ENCODE assay signal across 8 cellular contexts in the genomic region with DNA sequence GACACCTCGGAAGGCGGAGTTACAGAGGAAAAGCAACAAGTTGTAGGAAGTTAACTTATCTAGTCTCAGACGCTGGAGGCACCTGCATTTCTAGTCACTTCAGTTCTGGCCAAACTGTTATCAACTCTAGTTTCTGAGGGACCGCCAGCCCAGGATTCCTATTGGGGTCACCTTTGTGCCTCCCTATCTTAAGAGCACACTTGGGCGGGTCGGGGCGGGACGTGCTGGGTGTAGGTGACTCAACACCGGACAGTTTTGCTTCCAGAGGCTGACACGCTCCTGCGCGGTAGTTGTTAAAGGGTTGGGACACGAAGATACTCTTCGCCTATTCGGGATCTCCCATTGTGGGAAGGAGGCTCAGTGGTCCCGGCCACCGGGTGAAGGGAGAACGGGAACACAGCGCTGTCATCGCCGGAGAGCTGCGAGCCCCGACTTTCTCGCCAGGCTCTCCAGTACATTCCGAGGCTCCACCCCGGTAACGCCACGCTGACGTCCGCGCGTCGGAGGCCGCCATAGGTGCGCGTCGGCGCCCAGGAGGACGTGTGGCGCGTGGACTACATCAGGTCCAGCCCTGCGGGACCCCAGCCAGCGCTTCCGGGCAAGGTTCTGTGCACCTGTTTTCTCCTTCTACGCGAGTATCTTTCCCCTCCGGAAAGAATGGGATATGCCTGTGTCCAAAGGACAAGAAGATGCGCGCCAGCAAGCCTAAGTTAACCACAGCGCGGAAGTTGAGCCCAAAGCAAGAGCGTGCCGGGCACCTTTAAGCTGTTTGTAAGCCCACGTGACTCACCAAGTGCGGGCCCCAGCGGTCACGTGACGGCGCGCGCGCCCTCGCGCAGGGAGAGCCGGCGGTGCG. TPM values are rescaled to one million over a fixed set of nuclear protein-coding genes. Genes with fewer than 3 reads are reported as not detected.
DNase-seq lines count a peak whose midpoint lies in the region; ATAC-seq and TF ChIP-seq lines count a peak whose summit lies in the region.

TSS of gene KDM4C (plus strand) at position 842 of the 856 bp plus-strand sequence. CDS start 35,016 bp downstream, outside the sequence.

- no peaks in the 10 kb centered on the region for H3K36me3 Mint-ChIP-seq in activated T-cell treated with anti-CD3 and anti-CD28 coated beads, Interleukin-2, amount 50 U/mL, for 4 hours (ENCODE audit: insufficient read depth)

- BruUV-seq in IMR-90 (replicated peaks; lab: Mats Ljungman, UMichigan), result no TSS peak

- H3K9me3 ChIP-seq in IMR-90 (ENCODE audit: control insufficient read depth, insufficient read depth, low read length), result no peaks in the 10 kb centered on the region
- H3K9me3 ChIP-seq in mucosa of stomach (ENCODE audit: control insufficient read depth, low read length), result no peaks in the 10 kb centered on the region

- peak within 1 kb of the TSS; percentile 97 for H4K5ac ChIP-seq in IMR-90 (ENCODE audit: low read depth, low read length)

- H2BK15ac ChIP-seq in IMR-90 (ENCODE audit: low read depth, low read length), result peak within 1 kb of the TSS; percentile 98

- H3K9me1 ChIP-seq in IMR-90 (ENCODE audit: insufficient read depth, low read length), result no peaks in the 10 kb centered on the region

- peak; percentile 98 for TF ChIP-seq POLR2A in IMR-90 (IDR thresholded peaks at IDR 0.05; ENCODE audit: low read depth, low read length)
- peak; percentile 99 for TF ChIP-seq POLR2A in erythroblast (IDR thresholded peaks at IDR 0.05; ENCODE audit: low read length)

- TF ChIP-seq CTCF in IMR-90 (conservative IDR thresholded peaks at IDR 0.05; ENCODE audit: low read depth, low read length), result no peak

- intact Hi-C loops in IMR-90 (cut with micrococcal nuclease), result no loop called here

- peak within 1 kb of the TSS; percentile 88 for H2AK5ac ChIP-seq in IMR-90 (ENCODE audit: low read depth, low read length)

- H4K8ac ChIP-seq in IMR-90 (ENCODE audit: low read depth in 2 of 2, low read length in 2 of 2), result peak within 1 kb of the TSS; percentile 97 to 99

- peak within 1 kb of the TSS; percentile 97 for H3K4me3 Mint-ChIP-seq in activated T-cell treated with anti-CD3 and anti-CD28 coated beads, Interleukin-2, amount 50 U/mL, for 4 hours

- CTCF ChIA-PET in IMR-90 (lab: Yijun Ruan, JAX), result interaction anchor here (0.7 to 0.8 kb wide), 2 partner anchors 18 to 20 kb away, joined by 3 read pairs; no protein-coding TSS in a partner anchor

- peak within 1 kb of the TSS; percentile 75 for H3K9ac ChIP-seq in IMR-90 (ENCODE audit: low read depth, low read length)
- peak within 1 kb of the TSS; percentile 94 for H3K9ac ChIP-seq in mucosa of stomach (ENCODE audit: low read length)

- dilution Hi-C loops in IMR-90 (cut with HindIII; ENCODE audit: low sequenced_read_pairs, unreplicated experiment), result no loop called here

- no peak for TF ChIP-seq RAD21 in IMR-90 (IDR thresholded peaks at IDR 0.05; ENCODE audit: low read length)

- H2AFZ ChIP-seq in IMR-90 (replicated peaks; ENCODE audit: low read length, poor library complexity), result peak within 1 kb of the TSS; percentile 100

- POLR2A ChIA-PET in IMR-90 (lab: Charles Lee; ENCODE audit: unreplicated experiment), result interaction anchor here (0.5 to 1.3 kb wide), 4 partner anchors 19 to 76 kb away, joined by 3 to 4 read pairs (median 4); no protein-coding TSS in a partner anchor

- DNase-seq in DMS114 treated with DMSO at 0.1 percent for 48 hours (lab: John Stamatoyannopoulos, UW; ENCODE audit: unreplicated experiment) (peak; percentile 84), IMR-90 (peak; percentile 93), OCI-M2 (lab: John Stamatoyannopoulos, UW; ENCODE audit: unreplicated experiment) (peak; percentile 27), erythroblast (lab: John Stamatoyannopoulos, UW) (peak; percentile 97 to 98)
- peak; percentile 91 for DNase-seq in activated T-cell treated with anti-CD3 and anti-CD28 coated beads, Interleukin-2, amount 50 U/mL, for 4 hours
- peak; percentile 94 for DNase-seq in stimulated activated CD8-positive, alpha-beta memory T cell treated with anti-CD3 and anti-CD28 coated beads, Interleukin-4, amount 100 ng/mL, for 48 hours

- H3K27me3 ChIP-seq in IMR-90 (ENCODE audit: control insufficient read depth, insufficient read depth, low read length) (no peaks in the 10 kb centered on the region), mucosa of stomach (ENCODE audit: control insufficient read depth, insufficient read depth, low read length) (no peaks in the 10 kb centered on the region)

- peaks cover 36% of the 10 kb centered on the region for H3K4me1 Mint-ChIP-seq in activated T-cell treated with anti-CD3 and anti-CD28 coated beads, Interleukin-2, amount 50 U/mL, for 4 hours (ENCODE audit: low read depth)

- H3K56ac ChIP-seq in IMR-90 (ENCODE audit: extremely low read depth, insufficient read depth, low read length), result peak within 1 kb of the TSS; percentile 98

- peak within 1 kb of the TSS; percentile 85; the same call in 1 of the 2 replicates for H2BK120ac ChIP-seq in IMR-90 (ENCODE audit: low read depth, low read length)

- H2BK20ac ChIP-seq in IMR-90 (ENCODE audit: low read depth, low read length), result peak within 1 kb of the TSS; percentile 78; the same call in 1 of the 2 replicates

- H2BK5ac ChIP-seq in IMR-90 (ENCODE audit: low read depth, low read length, poor library complexity, severe bottlenecking), result peak within 1 kb of the TSS; percentile 90

- H3K4me3 ChIP-seq in IMR-90 (ENCODE audit: insufficient read depth, low read depth, low read length) (peak within 1 kb of the TSS; percentile 57), mucosa of stomach (ENCODE audit: low read length) (peak within 1 kb of the TSS; percentile 86)

- H3K9me3 Mint-ChIP-seq in activated T-cell treated with anti-CD3 and anti-CD28 coated beads, Interleukin-2, amount 50 U/mL, for 4 hours, result no peaks in the 10 kb centered on the region

- ATAC-seq in GM21529 (IDR thresholded peaks at IDR 0.05; ENCODE audit: unreplicated experiment), result peak; percentile 76
- peak; percentile 90 for ATAC-seq in IMR-90 (ENCODE audit: low read depth)
- ATAC-seq in activated T-cell treated with anti-CD3 and anti-CD28 coated beads, Interleukin-2, amount 50 U/mL, for 4 hours, result peak; percentile 85 to 87

- peak within 1 kb of the TSS; percentile 98 for H3K4me2 ChIP-seq in IMR-90 (ENCODE audit: low read depth, low read length)

- peaks cover 10% of the 10 kb centered on the region for H4K20me1 ChIP-seq in IMR-90 (ENCODE audit: insufficient read depth, low read length)

- H3K18ac ChIP-seq in IMR-90 (ENCODE audit: low read depth, low read length), result peak within 1 kb of the TSS; percentile 87

- H3K36me3 ChIP-seq in IMR-90 (ENCODE audit: control insufficient read depth, insufficient read depth, low read length), result no peaks in the 10 kb centered on the region
- no peaks in the 10 kb centered on the region for H3K36me3 ChIP-seq in mucosa of stomach (ENCODE audit: control insufficient read depth, insufficient read depth, low read length)

- no peaks in the 10 kb centered on the region for H3K27me3 Mint-ChIP-seq in activated T-cell treated with anti-CD3 and anti-CD28 coated beads, Interleukin-2, amount 50 U/mL, for 4 hours (ENCODE audit: low read depth)

- H3K4ac ChIP-seq in IMR-90 (ENCODE audit: low read depth, low read length), result peak within 1 kb of the TSS; percentile 96

- H3K27ac ChIP-seq in IMR-90 (ENCODE audit: insufficient read depth, low read length), result peak within 1 kb of the TSS; percentile 90

- H3K79me1 ChIP-seq in IMR-90 (ENCODE audit: low read depth in 1 of 2, low read length in 2 of 2), result peaks cover 0 to 23% of the 10 kb centered on the region in 2 experiments; a peak in 2 of 4 replicates

- 2% methylated on average over 31 of the region's 67 CpGs; no CpG with 5 or more reads in 1 of the 2 experiments for WGBS in IMR-90 (ENCODE audit: extremely low coverage in 2 of 2, insufficient read length in 1 of 2), 2 experiments

- H4K91ac ChIP-seq in IMR-90 (ENCODE audit: insufficient read depth, low read depth, low read length), result peak within 1 kb of the TSS; percentile 99

- in situ Hi-C loops in IMR-90 (cut with MboI; ENCODE audit: low sequenced_read_pairs), result loop anchor here (10.0 kb wide), 1 partner anchor 73 kb away; no protein-coding TSS in a partner anchor

- no peaks in the 10 kb centered on the region for H3K4me1 ChIP-seq in IMR-90 (ENCODE audit: control insufficient read depth, insufficient read depth, low read length)
- peaks cover 14% of the 10 kb centered on the region for H3K4me1 ChIP-seq in mucosa of stomach (ENCODE audit: control insufficient read depth, insufficient read depth, low read length)

- H3K23ac ChIP-seq in IMR-90 (ENCODE audit: low read depth, low read length), result peak within 1 kb of the TSS; percentile 90

- H3K14ac ChIP-seq in IMR-90 (replicated peaks; ENCODE audit: low read depth, low read length), result peak within 1 kb of the TSS; percentile 84

- peak within 1 kb of the TSS; percentile 99 for H2AK9ac ChIP-seq in IMR-90 (replicated peaks; ENCODE audit: low read depth, low read length, poor library complexity)

TF ChIP-seq in IMR-90, 13 proteins besides CTCF, POLR2A, EP300 and RAD21 (continues in another document):
- no peak for TF ChIP-seq MAFK (IDR thresholded peaks at IDR 0.05; ENCODE audit: low read depth, low read length)
- TF ChIP-seq CHD1 (IDR thresholded peaks at IDR 0.05; ENCODE audit: low read depth, low read length), result peak; percentile 81; the same call in 1 of the 2 replicates
- TF ChIP-seq SMC3 (IDR thresholded peaks at IDR 0.05; ENCODE audit: low read depth, low read length), result no peak
- no peak for TF ChIP-seq MAZ (IDR thresholded peaks at IDR 0.05; ENCODE audit: borderline replicate concordance, low read depth, low read length)
- TF ChIP-seq RCOR1 (IDR thresholded peaks at IDR 0.05; ENCODE audit: insufficient replicate concordance, low read length), result peak; percentile 47
- TF ChIP-seq USF2 (IDR thresholded peaks at IDR 0.05; ENCODE audit: low read depth, low read length), result peak; percentile 100
- TF ChIP-seq NFE2L2 (IDR thresholded peaks at IDR 0.05; ENCODE audit: low read depth, low read length), result no peak
- TF ChIP-seq BHLHE40 (IDR thresholded peaks at IDR 0.05; ENCODE audit: low read depth, low read length), result peak; percentile 95
- TF ChIP-seq CEBPB (IDR thresholded peaks at IDR 0.05; ENCODE audit: low read depth, low read length), result no peak

RNA-seq across cellular contexts. Expression of gene KDM4C, which starts in this region (rescaled TPM):
- total RNA-seq in IMR-90 (2012; rRNA removed), result 23.8 and 26.7 TPM in 2 replicates
- polyA plus RNA-seq in IMR-90 (2012; rRNA removed), result 11.3 and 11.8 TPM in 2 replicates
- polyA plus RNA-seq in IMR-90 (2012; cell fraction: cytosol; rRNA removed), result 3.0 and 4.4 TPM in 2 replicates
- polyA plus RNA-seq in IMR-90 (2012; cell fraction: nucleus; rRNA removed; ENCODE audit: low replicate concordance), result 14.3 and 56.7 TPM in 2 replicates
- total RNA-seq in activated T-cell treated with anti-CD3 and anti-CD28 coated beads, Interleukin-2, amount 50 U/mL, for 4 hours, result 10 to 100 TPM; 22.9 to 26.5 (median 25.6) TPM

Comparison
In these comparisons a context has a peak if more than half of its experiments do, and no peak if none do; other contexts are left out.
1. Peak in every context shown above with its lines: DNase-seq, ATAC-seq, H3K4me3 ChIP-seq and H3K27ac ChIP-seq.
2. DNase-seq: peak in every context shown above with its lines; median percentile 98 in erythroblast; 94 in stimulated activated CD8-positive, alpha-beta memory T cell treated with anti-CD3 and anti-CD28 coated beads, Interleukin-4, amount 100 ng/mL, for 48 hours; 93 in IMR-90; 91 in activated T-cell treated with anti-CD3 and anti-CD28 coated beads, Interleukin-2, amount 50 U/mL, for 4 hours; 84 in DMS114 treated with DMSO at 0.1 percent for 48 hours; 27 in OCI-M2.